In the genomic region with DNA sequence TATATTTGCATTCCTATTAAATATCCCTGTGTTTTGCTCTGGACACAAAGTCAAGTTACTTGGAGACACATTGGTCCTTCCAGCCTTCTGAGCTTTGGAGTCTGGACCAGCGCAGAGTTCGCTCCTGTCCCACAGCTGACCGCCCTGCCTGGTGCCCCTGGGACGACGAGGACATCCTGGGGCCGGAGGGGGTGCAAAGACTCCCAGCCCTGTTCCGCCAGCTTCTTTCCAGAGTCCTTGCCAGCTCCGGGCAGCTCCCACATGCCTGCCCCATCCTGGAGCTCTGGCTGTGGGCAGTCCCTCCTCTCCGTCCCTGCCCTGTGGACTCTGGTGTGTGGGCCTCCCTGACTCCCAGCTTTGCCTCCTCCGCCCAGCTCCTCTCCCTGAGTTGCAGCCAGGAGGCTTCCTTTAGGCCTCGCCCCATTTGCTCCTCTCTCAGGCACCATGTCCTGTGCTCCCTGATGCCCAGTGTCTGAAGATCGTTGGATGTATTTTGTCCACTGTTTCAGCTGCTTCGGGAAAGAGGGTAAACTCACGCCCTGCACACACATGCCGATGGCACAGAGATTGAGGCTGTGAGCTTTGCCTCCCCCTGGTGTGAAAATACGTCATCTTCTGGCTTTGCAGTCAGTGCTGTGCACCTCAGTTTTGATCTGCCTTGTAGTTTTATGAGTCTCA, we compare ENCODE assay signal across 1 cellular context.
TF ChIP-seq lines count a peak whose summit lies in the region.

No MANE protein-coding gene starts in this region.

TF ChIP-seq in IMR-90, 13 proteins besides CTCF, POLR2A, EP300 and RAD21:
- TF ChIP-seq USF2 (IDR thresholded peaks at IDR 0.05; ENCODE audit: low read depth, low read length) (no peak), SMC3 (IDR thresholded peaks at IDR 0.05; ENCODE audit: low read depth, low read length) (no peak), NFE2L2 (IDR thresholded peaks at IDR 0.05; ENCODE audit: low read depth, low read length) (no peak), RFX5 (IDR thresholded peaks at IDR 0.05; ENCODE audit: low read depth, low read length) (no peak), BHLHE40 (IDR thresholded peaks at IDR 0.05; ENCODE audit: low read depth, low read length) (no peak), CEBPB (IDR thresholded peaks at IDR 0.05; ENCODE audit: low read depth, low read length) (no peak), CHD1 (IDR thresholded peaks at IDR 0.05; ENCODE audit: low read depth, low read length) (no peak), MXI1 (IDR thresholded peaks at IDR 0.05; ENCODE audit: borderline replicate concordance, low read depth, low read length) (no peak), MAFK (IDR thresholded peaks at IDR 0.05; ENCODE audit: low read depth, low read length) (no peak), RCOR1 (IDR thresholded peaks at IDR 0.05; ENCODE audit: insufficient replicate concordance, low read length) (no peak), FOS (IDR thresholded peaks at IDR 0.05; ENCODE audit: low read depth, low read length) (no peak), MAZ (IDR thresholded peaks at IDR 0.05; ENCODE audit: borderline replicate concordance, low read depth, low read length) (no peak)
- TF ChIP-seq, protein P1, sequence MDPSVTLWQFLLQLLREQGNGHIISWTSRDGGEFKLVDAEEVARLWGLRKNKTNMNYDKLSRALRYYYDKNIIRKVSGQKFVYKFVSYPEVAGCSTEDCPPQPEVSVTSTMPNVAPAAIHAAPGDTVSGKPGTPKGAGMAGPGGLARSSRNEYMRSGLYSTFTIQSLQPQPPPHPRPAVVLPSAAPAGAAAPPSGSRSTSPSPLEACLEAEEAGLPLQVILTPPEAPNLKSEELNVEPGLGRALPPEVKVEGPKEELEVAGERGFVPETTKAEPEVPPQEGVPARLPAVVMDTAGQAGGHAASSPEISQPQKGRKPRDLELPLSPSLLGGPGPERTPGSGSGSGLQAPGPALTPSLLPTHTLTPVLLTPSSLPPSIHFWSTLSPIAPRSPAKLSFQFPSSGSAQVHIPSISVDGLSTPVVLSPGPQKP (IDR thresholded peaks at IDR 0.05; ENCODE audit: borderline replicate concordance, low read depth, low read length): no peak
